ENCODE assay signal across 8 cellular contexts in the genomic region with DNA sequence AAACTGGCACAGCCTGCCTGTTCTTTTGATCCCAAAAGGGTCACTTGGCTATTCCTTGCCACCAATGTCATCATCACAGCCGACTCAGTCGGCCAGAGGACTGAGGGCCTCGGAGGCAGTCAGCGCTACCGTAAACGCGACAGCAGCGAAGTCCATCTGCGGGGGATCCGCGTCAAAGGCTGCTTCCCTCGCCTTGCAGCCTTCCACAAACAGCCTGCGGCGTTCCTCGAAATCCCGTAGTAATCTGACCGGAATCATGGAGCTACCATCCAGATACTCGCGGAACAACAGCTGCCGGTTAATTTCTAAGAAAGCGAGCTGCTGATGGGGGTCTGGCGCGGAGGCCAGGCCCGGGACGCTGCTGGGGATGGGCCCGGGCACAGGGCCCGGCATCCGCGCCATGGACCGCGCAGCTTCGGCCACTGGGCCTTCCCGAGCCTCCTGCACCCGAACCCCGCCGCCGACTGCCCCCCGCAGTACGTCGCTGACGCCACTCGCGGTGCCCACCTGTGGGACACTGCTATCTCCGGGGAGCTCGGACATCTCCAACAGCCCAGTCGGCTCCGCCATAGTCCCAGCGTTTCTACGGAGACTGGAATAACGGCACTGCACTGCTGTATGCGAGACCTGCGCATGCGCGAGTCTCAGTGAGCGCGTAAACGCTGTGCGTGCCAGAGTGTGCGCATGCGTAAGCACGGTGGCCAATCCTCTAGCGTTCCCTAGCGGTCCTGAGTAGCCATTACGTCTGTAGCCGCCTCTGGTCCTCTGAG. TPM values are rescaled to one million over a fixed set of nuclear protein-coding genes. Genes with fewer than 3 reads are reported as not detected.
DNase-seq lines count a peak whose midpoint lies in the region; ATAC-seq and TF ChIP-seq lines count a peak whose summit lies in the region.

Gene EID2B (minus strand): TSS at position 620 of the 770 bp plus-strand sequence. CDS start 50 bp downstream, at position 570.

- DNase-seq in COLO829 (ENCODE audit: low spot score) (peak; percentile 99), HL-60 (ENCODE audit: low read depth in 1 of 2, low spot score in 1 of 2) (peak; percentile 90 to 94), NCI-H82 treated with DMSO at 0.1 percent for 48 hours (lab: John Stamatoyannopoulos, UW; ENCODE audit: unreplicated experiment) (peak; percentile 84), lung microvascular endothelial cell (ENCODE audit: low read depth in 2 of 2) (peak; percentile 96 to 98)
- peak; percentile 95 for DNase-seq in activated CD8-positive, alpha-beta T cell treated with anti-CD3 and anti-CD28 coated beads for 36 hours
- DNase-seq in effector CD4-positive, alpha-beta T cell = peak; percentile 95
- peak; percentile 83 to 92 (median 86) for DNase-seq in stimulated activated CD4-positive, alpha-beta T cell treated with anti-CD3 and anti-CD28 coated beads, TNF-alpha, amount 100 ng/mL, for 4 hours (ENCODE audit: low read depth in 3 of 3)

- H3K27ac Mint-ChIP-seq in activated CD8-positive, alpha-beta T cell treated with anti-CD3 and anti-CD28 coated beads for 36 hours = peak within 1 kb of the TSS; percentile 85

- POLR2A ChIA-PET in activated CD8-positive, alpha-beta T cell treated with anti-CD3 and anti-CD28 coated beads for 36 hours (lab: Charles Lee) = interaction anchor here (0.6 to 1.4 kb wide), 11 partner anchors 47 to 195 kb away, joined by 3 to 12 read pairs (median 3); partner anchors contain the start of genes RPS16, SAMD4B and SUPT5H

- TF ChIP-seq CTCF in HL-60 (IDR thresholded peaks at IDR 0.05; ENCODE audit: insufficient read depth, low read length) = peak; percentile 99
- peak; percentile 98 for TF ChIP-seq CTCF in activated CD8-positive, alpha-beta T cell treated with anti-CD3 and anti-CD28 coated beads for 36 hours (IDR thresholded peaks at IDR 0.05)

- H3K27me3 ChIP-seq in HL-60 (ENCODE audit: insufficient read depth, poor library complexity, severe bottlenecking) = no peaks in the 10 kb centered on the region

- CTCF ChIA-PET in activated CD8-positive, alpha-beta T cell treated with anti-CD3 and anti-CD28 coated beads for 36 hours (lab: Charles Lee) = interaction anchor here (0.6 to 4.5 kb wide), 33 partner anchors 10 to 193 kb away, joined by 3 to 52 read pairs (median 4); partner anchors contain the start of genes DLL3, MED29, PAF1 and PLEKHG2

- no peaks in the 10 kb centered on the region for H3K27me3 Mint-ChIP-seq in activated CD8-positive, alpha-beta T cell treated with anti-CD3 and anti-CD28 coated beads for 36 hours

- H3K4me3 Mint-ChIP-seq in activated CD8-positive, alpha-beta T cell treated with anti-CD3 and anti-CD28 coated beads for 36 hours = peak within 1 kb of the TSS; percentile 92

- intact Hi-C loops in activated CD8-positive, alpha-beta T cell treated with anti-CD3 and anti-CD28 coated beads for 36 hours (cut with micrococcal nuclease) = loop anchor here (5.0 to 10.0 kb wide), 2 partner anchors 58 to 90 kb away; no protein-coding TSS in a partner anchor

- peak; percentile 84 for ATAC-seq in GM19463 (IDR thresholded peaks at IDR 0.05; ENCODE audit: unreplicated experiment)
- peak; percentile 99 for ATAC-seq in activated CD8-positive, alpha-beta T cell treated with anti-CD3 and anti-CD28 coated beads for 36 hours

- no peaks in the 10 kb centered on the region for H3K9me3 Mint-ChIP-seq in activated CD8-positive, alpha-beta T cell treated with anti-CD3 and anti-CD28 coated beads for 36 hours

- peak within 1 kb of the TSS; percentile 68 for H3K27ac ChIP-seq in HL-60 (replicated peaks)

- peaks cover 3% of the 10 kb centered on the region for H3K36me3 Mint-ChIP-seq in activated CD8-positive, alpha-beta T cell treated with anti-CD3 and anti-CD28 coated beads for 36 hours (ENCODE audit: low read depth)

- H3K4me3 ChIP-seq in HL-60 (replicated peaks; ENCODE audit: insufficient read depth, low read length) = peak within 1 kb of the TSS; percentile 88

- peaks cover 22% of the 10 kb centered on the region for H3K4me1 Mint-ChIP-seq in activated CD8-positive, alpha-beta T cell treated with anti-CD3 and anti-CD28 coated beads for 36 hours (ENCODE audit: low read depth)

RNA-seq across cellular contexts. Expression of gene EID2B, which starts in this region (rescaled TPM):
- total RNA-seq in activated CD8-positive, alpha-beta T cell treated with anti-CD3 and anti-CD28 coated beads for 36 hours = 1 to 10 TPM; 3.0 TPM
- 2.0 and 2.4 TPM in 2 replicates for total RNA-seq in lung microvascular endothelial cell

Comparison
In these comparisons a context has a peak if more than half of its experiments do, and no peak if none do; other contexts are left out.
1. Peak in every context shown above with its lines: DNase-seq, ATAC-seq, H3K4me3 ChIP-seq and H3K27ac ChIP-seq.